Comparison of ENCODE assay signal across 8 cellular contexts in genomic region chr7:103989785-103990775, GRCh38. TPM values are rescaled to one million over a fixed set of nuclear protein-coding genes. Genes with fewer than 3 reads are reported as not detected.
DNase-seq lines count a peak whose midpoint lies in the region; ATAC-seq and TF ChIP-seq lines count a peak whose summit lies in the region.

No MANE protein-coding gene starts in this region.

- H3K36me3 ChIP-seq in mammary epithelial cell (ENCODE audit: insufficient read depth, low read length) (no peaks in the 10 kb centered on the region), thoracic aorta (no peaks in the 10 kb centered on the region)

- peak overlapping the region; percentile 55 for H2AFZ ChIP-seq in mammary epithelial cell (ENCODE audit: low read depth, low read length)

- peaks cover 10% of the 10 kb centered on the region for H3K4me1 Mint-ChIP-seq in activated naive CD4-positive, alpha-beta T cell treated with anti-CD3 and anti-CD28 coated beads, Interleukin-2, amount 10 ng/mL, durations not matched to agents 7 days and 5 days

- in situ Hi-C loops in mammary epithelial cell (cut with MboI; ENCODE audit: low sequenced_read_pairs in 2 of 2) = no loop called here

- no TSS peak for BruUV-seq in mammary epithelial cell (replicated peaks; lab: Mats Ljungman, UMichigan)

- H3K27me3 ChIP-seq in mammary epithelial cell (ENCODE audit: insufficient read depth, low read length) = peaks cover 30% of the 10 kb centered on the region
- H3K27me3 ChIP-seq in thoracic aorta (replicated peaks; ENCODE audit: insufficient read depth) = peaks cover 3% of the 10 kb centered on the region

- H3K9me3 Mint-ChIP-seq in activated naive CD4-positive, alpha-beta T cell treated with anti-CD3 and anti-CD28 coated beads, Interleukin-2, amount 10 ng/mL, durations not matched to agents 7 days and 5 days = no peaks in the 10 kb centered on the region

- peaks cover 9% of the 10 kb centered on the region for H3K4me1 ChIP-seq in mammary epithelial cell (ENCODE audit: insufficient read depth, low read length)
- H3K4me1 ChIP-seq in thoracic aorta (ENCODE audit: control insufficient read depth in 1 of 2, low read depth in 2 of 2) = peaks cover 0 to 20% of the 10 kb centered on the region in 2 donors

- CTCF ChIA-PET in activated naive CD4-positive, alpha-beta T cell treated with anti-CD3 and anti-CD28 coated beads, Interleukin-2, amount 10 ng/mL, durations not matched to agents 7 days and 5 days (lab: Charles Lee) = no interaction called here
- CTCF ChIA-PET in mammary epithelial cell (lab: Charles Lee; ENCODE audit: low non-redundant PET) = no interaction called here

- DNase-seq in activated naive CD4-positive, alpha-beta T cell treated with anti-CD3 and anti-CD28 coated beads, Interleukin-2, amount 10 ng/mL, durations not matched to agents 7 days and 5 days = no peak
- DNase-seq in activated naive CD4-positive, alpha-beta T cell (lab: John Stamatoyannopoulos, UW) = no peak
- DNase-seq in NCI-H345 (lab: John Stamatoyannopoulos, UW) = peak; percentile 67
- peak; percentile 4 for DNase-seq in mammary epithelial cell
- peak; percentile 51 for DNase-seq in left lobe of liver (ENCODE audit: low spot score)
- no peak for DNase-seq in thoracic aorta (ENCODE audit: low spot score)
- DNase-seq in GDM1 (lab: John Stamatoyannopoulos, UW) = no peak

- H3K4me2 ChIP-seq in mammary epithelial cell (ENCODE audit: insufficient read depth, low read depth, low read length) = peak overlapping the region; percentile 71

- no peak overlapping the region for H3K9ac ChIP-seq in mammary epithelial cell (ENCODE audit: insufficient read depth, low read length)

- H3K27ac ChIP-seq in mammary epithelial cell (ENCODE audit: insufficient read depth, low read depth, low read length) = no peak overlapping the region
- H3K27ac ChIP-seq in thoracic aorta = no peak overlapping the region

- peaks cover 45% of the 10 kb centered on the region for H3K27me3 Mint-ChIP-seq in activated naive CD4-positive, alpha-beta T cell treated with anti-CD3 and anti-CD28 coated beads, Interleukin-2, amount 10 ng/mL, durations not matched to agents 7 days and 5 days

- H3K4me3 ChIP-seq in mammary epithelial cell (replicated peaks in 1 of 3; ENCODE audit: insufficient read depth in 1 of 3, low read depth in 2 of 3, low read length in 3 of 3) = peak overlapping the region in 2 of 3 experiments; percentile 22 to 33
- H3K4me3 ChIP-seq in thoracic aorta = peak overlapping the region; percentile 67

- H3K79me2 ChIP-seq in mammary epithelial cell (ENCODE audit: insufficient read depth, low read length) = no peaks in the 10 kb centered on the region

- 8% methylated on average over 22 of the region's 82 CpGs for WGBS in mammary epithelial cell (ENCODE audit: low coverage, missing lambda C conversion rate)

- ATAC-seq in left lobe of liver (peak; percentile 65), thoracic aorta (ENCODE audit: insufficient number of reproducible peaks, low FRiP score, low read depth) (no peak), GM21360 (IDR thresholded peaks at IDR 0.05; ENCODE audit: unreplicated experiment) (no peak)

- dilution Hi-C loops in mammary epithelial cell (cut with HindIII; ENCODE audit: low sequenced_read_pairs) = no loop called here

- peaks cover 3% of the 10 kb centered on the region for H3K36me3 Mint-ChIP-seq in activated naive CD4-positive, alpha-beta T cell treated with anti-CD3 and anti-CD28 coated beads, Interleukin-2, amount 10 ng/mL, durations not matched to agents 7 days and 5 days

- intact Hi-C loops in mammary epithelial cell (cut with micrococcal nuclease) = no loop called here

- H3K9me3 ChIP-seq in mammary epithelial cell (replicated peaks; ENCODE audit: insufficient read depth, low read length) (no peaks in the 10 kb centered on the region), thoracic aorta (no peaks in the 10 kb centered on the region)

- TF ChIP-seq CTCF in mammary epithelial cell (conservative IDR thresholded peaks at IDR 0.05 in 1 of 2, IDR thresholded peaks at IDR 0.05 in 1 of 2; ENCODE audit: extremely low read depth in 1 of 2, insufficient read depth in 1 of 2, low read depth in 1 of 2, low read length in 2 of 2) (no peak), thoracic aorta (IDR thresholded peaks at IDR 0.05) (no peak)

- H4K20me1 ChIP-seq in mammary epithelial cell (ENCODE audit: insufficient read depth, low read length) = no peaks in the 10 kb centered on the region

- H3K27ac Mint-ChIP-seq in activated naive CD4-positive, alpha-beta T cell treated with anti-CD3 and anti-CD28 coated beads, Interleukin-2, amount 10 ng/mL, durations not matched to agents 7 days and 5 days = peak overlapping the region; percentile 58

- peak overlapping the region; percentile 43 for H3K4me3 Mint-ChIP-seq in activated naive CD4-positive, alpha-beta T cell treated with anti-CD3 and anti-CD28 coated beads, Interleukin-2, amount 10 ng/mL, durations not matched to agents 7 days and 5 days

RNA-seq across cellular contexts. Expression of gene RELN, which starts 0.6 kb away (rescaled TPM):
- total RNA-seq in mammary epithelial cell = under 1 TPM; 0.02 to 0.50 TPM
- polyA plus RNA-seq in mammary epithelial cell = 0.05 TPM
- not detected for polyA minus RNA-seq in mammary epithelial cell
- total RNA-seq in left lobe of liver = 17.2 TPM
- 1 to 10 TPM in 1 of 2 donors, under 1 TPM in 1; 0.49 to 5.1 TPM for total RNA-seq in thoracic aorta

Comparison
In these comparisons a context has a peak if more than half of its experiments do, and no peak if none do; other contexts are left out.
1. DNase-seq: peak in NCI-H345 (single experiment), mammary epithelial cell (single experiment) and left lobe of liver (single experiment); none in activated naive CD4-positive, alpha-beta T cell treated with anti-CD3 and anti-CD28 coated beads, Interleukin-2, amount 10 ng/mL, durations not matched to agents 7 days and 5 days (single experiment), activated naive CD4-positive, alpha-beta T cell (0 of 4), thoracic aorta (single experiment) and GDM1 (single experiment).